16 cellular contexts compared by ENCODE assay signal in genomic region chr2:241894681-241895426, GRCh38. TPM values are rescaled to one million over a fixed set of nuclear protein-coding genes. Genes with fewer than 3 reads are reported as not detected.
DNase-seq lines count a peak whose midpoint lies in the region; ATAC-seq, FAIRE-seq and TF ChIP-seq lines count a peak whose summit lies in the region.
"Had no signal": no experiment of that assay in that cellular context is flagged by ENCODE, and none has a peak within 500 bp of the region (broad histone marks: within the 10 kb centered on the region; RNA-seq: fewer than 3 reads in every experiment).

No MANE protein-coding gene starts in this region.

- no peak overlapping the region for H3K27ac ChIP-seq in K562 (ENCODE audit: extremely low read depth, low read depth, low read length)
- H3K27ac ChIP-seq in thyroid gland: peak overlapping the region; percentile 41 to 83 (median 76)

- TF ChIP-seq RAD21 in K562 (CRISPR knock-in tag; conservative IDR thresholded peaks at IDR 0.05 in 1 of 2, IDR thresholded peaks at IDR 0.05 in 1 of 2): no peak

- peaks cover 4% of the 10 kb centered on the region for H3K9me1 ChIP-seq in K562 (ENCODE audit: control insufficient read depth, insufficient read depth, low read length)

- DNase-seq in activated naive CD4-positive, alpha-beta T cell treated with anti-CD3 and anti-CD28 coated beads for 36 hours: peak; percentile 1
- no peak for DNase-seq in activated naive CD4-positive, alpha-beta T cell treated with anti-CD3 and anti-CD28 coated beads, Interleukin-2, amount 10 ng/mL, durations not matched to agents 7 days and 5 days
- no peak for DNase-seq in K562 (ENCODE audit: extremely low read depth in 1 of 4, low spot score in 3 of 4)
- DNase-seq in mesenteric fat pad (ENCODE audit: low spot score): peak; percentile 87
- peak; percentile 74 to 87 for DNase-seq in thyroid gland
- no peak for DNase-seq in NCI-H1694 treated with DMSO at 0.1 percent for 48 hours (lab: John Stamatoyannopoulos, UW)
- no peak for DNase-seq in amygdala (lab: John Stamatoyannopoulos, UW)
- DNase-seq: Calu3, NCI-H226 had no signal

- CTCF ChIA-PET in activated naive CD4-positive, alpha-beta T cell treated with anti-CD3 and anti-CD28 coated beads for 36 hours (lab: Charles Lee): no interaction called here
- CTCF ChIA-PET in activated naive CD4-positive, alpha-beta T cell treated with anti-CD3 and anti-CD28 coated beads, Interleukin-2, amount 10 ng/mL, durations not matched to agents 7 days and 5 days (lab: Charles Lee): no interaction called here
- CTCF ChIA-PET in K562 (lab: Yijun Ruan, JAX; ENCODE audit: low intra/inter-chr PET ratio): no interaction called here

- POLR2A ChIA-PET in K562 (lab: Yijun Ruan, JAX): no interaction called here

- H3K4me1 Mint-ChIP-seq in activated naive CD4-positive, alpha-beta T cell treated with anti-CD3 and anti-CD28 coated beads for 36 hours (ENCODE audit: low read depth): peaks cover 5% of the 10 kb centered on the region
- no peaks in the 10 kb centered on the region for H3K4me1 Mint-ChIP-seq in activated naive CD4-positive, alpha-beta T cell treated with anti-CD3 and anti-CD28 coated beads, Interleukin-2, amount 10 ng/mL, durations not matched to agents 7 days and 5 days

- WGBS in K562 (ENCODE audit: insufficient coverage, low coverage, missing lambda C conversion rate): 91% methylated on average over 17 of the region's 28 CpGs
- WGBS in thyroid gland, 2 donors: 39 to 48% methylated on average over 9 to 16 of the region's 28 CpGs

- H3K27me3 ChIP-seq in K562 (ENCODE audit: control insufficient read depth in 2 of 2, insufficient read depth in 2 of 2, low read length in 2 of 2) (no peaks in the 10 kb centered on the region; a peak in 1 of 5 replicates), thyroid gland (no peaks in the 10 kb centered on the region)

- TF ChIP-seq EP300 in K562 (IDR thresholded peaks at IDR 0.05; ENCODE audit: low read length): no peak

- H3K4me1 ChIP-seq in K562 (replicated peaks in 1 of 2; ENCODE audit: control insufficient read depth in 2 of 2, insufficient read depth in 2 of 2, low read length in 2 of 2) (peaks cover 14 to 55% of the 10 kb centered on the region in 2 experiments), thyroid gland (peaks cover 19 to 54% of the 10 kb centered on the region in 2 donors)

- no peak overlapping the region for H3K4me3 Mint-ChIP-seq in activated naive CD4-positive, alpha-beta T cell treated with anti-CD3 and anti-CD28 coated beads for 36 hours
- no peak overlapping the region for H3K4me3 Mint-ChIP-seq in activated naive CD4-positive, alpha-beta T cell treated with anti-CD3 and anti-CD28 coated beads, Interleukin-2, amount 10 ng/mL, durations not matched to agents 7 days and 5 days

- H3K36me3 Mint-ChIP-seq in activated naive CD4-positive, alpha-beta T cell treated with anti-CD3 and anti-CD28 coated beads for 36 hours (ENCODE audit: low read depth): peaks cover 10% of the 10 kb centered on the region
- H3K36me3 Mint-ChIP-seq in activated naive CD4-positive, alpha-beta T cell treated with anti-CD3 and anti-CD28 coated beads, Interleukin-2, amount 10 ng/mL, durations not matched to agents 7 days and 5 days: peaks cover 5% of the 10 kb centered on the region

- H3K9ac ChIP-seq in K562 (ENCODE audit: insufficient read depth in 1 of 2, low read depth in 2 of 2, low read length in 2 of 2): no peak overlapping the region

- no peaks in the 10 kb centered on the region for H3K27me3 Mint-ChIP-seq in activated naive CD4-positive, alpha-beta T cell treated with anti-CD3 and anti-CD28 coated beads for 36 hours (ENCODE audit: low read depth)
- H3K27me3 Mint-ChIP-seq in activated naive CD4-positive, alpha-beta T cell treated with anti-CD3 and anti-CD28 coated beads, Interleukin-2, amount 10 ng/mL, durations not matched to agents 7 days and 5 days: no peaks in the 10 kb centered on the region

- H3K4me3 ChIP-seq in K562 (no peak overlapping the region), thyroid gland (replicated peaks in 1 of 3) (no peak overlapping the region)
- H3K4me3 ChIP-seq: skin epidermis had no signal

- H3K27ac Mint-ChIP-seq in activated naive CD4-positive, alpha-beta T cell treated with anti-CD3 and anti-CD28 coated beads for 36 hours: no peak overlapping the region
- no peak overlapping the region for H3K27ac Mint-ChIP-seq in activated naive CD4-positive, alpha-beta T cell treated with anti-CD3 and anti-CD28 coated beads, Interleukin-2, amount 10 ng/mL, durations not matched to agents 7 days and 5 days

- intact Hi-C loops in activated naive CD4-positive, alpha-beta T cell treated with anti-CD3 and anti-CD28 coated beads for 36 hours (cut with micrococcal nuclease): no loop called here
- intact Hi-C loops in K562 (cut with micrococcal nuclease): no loop called here
- intact Hi-C loops in thyroid gland (cut with DNase I): no loop called here

- H2AFZ ChIP-seq in K562 (ENCODE audit: low read depth, low read length): no peak overlapping the region

- no TSS peak for BruUV-seq in K562 (replicated peaks; lab: Mats Ljungman, UMichigan)

- H3K9me3 ChIP-seq in K562 (replicated peaks; ENCODE audit: control insufficient read depth, insufficient read depth, low read depth, low read length) (no peaks in the 10 kb centered on the region), thyroid gland (no peaks in the 10 kb centered on the region)

- H4K20me1 ChIP-seq in K562 (replicated peaks; ENCODE audit: control insufficient read depth, insufficient read depth, low read length): no peaks in the 10 kb centered on the region; the same call in 1 of the 2 replicates

- H3K9me3 Mint-ChIP-seq in activated naive CD4-positive, alpha-beta T cell treated with anti-CD3 and anti-CD28 coated beads for 36 hours: peaks cover 2% of the 10 kb centered on the region
- H3K9me3 Mint-ChIP-seq in activated naive CD4-positive, alpha-beta T cell treated with anti-CD3 and anti-CD28 coated beads, Interleukin-2, amount 10 ng/mL, durations not matched to agents 7 days and 5 days: peaks cover 3% of the 10 kb centered on the region
- H3K9me3 Mint-ChIP-seq: nephron had no signal

- no peak overlapping the region for H3K4me2 ChIP-seq in K562 (ENCODE audit: insufficient read depth, low read length)

- no peak for FAIRE-seq in K562 (lab: Jason Lieb, UNC)
- FAIRE-seq: bronchial epithelial cell had no signal

- no peaks in the 10 kb centered on the region for H3K79me2 ChIP-seq in K562 (ENCODE audit: control insufficient read depth, insufficient read depth, low read length)

- TF ChIP-seq POLR2A in K562 (conservative IDR thresholded peaks at IDR 0.05) (no peak), thyroid gland (IDR thresholded peaks at IDR 0.05) (no peak)

- H3K36me3 ChIP-seq in K562 (ENCODE audit: control insufficient read depth, insufficient read depth, low read length) (no peaks in the 10 kb centered on the region), thyroid gland (no peaks in the 10 kb centered on the region)

- no peak for ATAC-seq in K562
- no peak for ATAC-seq in GM18858 (IDR thresholded peaks at IDR 0.05; ENCODE audit: unreplicated experiment)

- in situ Hi-C loops in K562 (cut with MboI): no loop called here

- TF ChIP-seq CTCF in K562 (IDR thresholded peaks at IDR 0.05 in 2 of 3, conservative IDR thresholded peaks at IDR 0.05 in 1 of 3; ENCODE audit: insufficient read depth in 2 of 3, low read depth in 1 of 3, low read length in 3 of 3) (no peak), thyroid gland (IDR thresholded peaks at IDR 0.05) (no peak)

RNA-seq across cellular contexts. Expression of gene RTP5, which starts 25.3 kb away (rescaled TPM):
- total RNA-seq in activated naive CD4-positive, alpha-beta T cell treated with anti-CD3 and anti-CD28 coated beads for 36 hours: not detected
- not detected in 2 replicates for total RNA-seq in K562 (2011; cell fraction: chromatin; rRNA removed; ENCODE audit: low replicate concordance)
- not detected in 2 replicates for total RNA-seq in K562 (2011; cell fraction: nucleolus; rRNA removed)
- not detected in 2 replicates for total RNA-seq in K562 (2011; cell fraction: nucleoplasm; rRNA removed)
- total RNA-seq in K562 (2014; rRNA removed) (not detected in 2 replicates), K562 (2014; rRNA removed; fragmentation: Illumina TruSeq; extraction: Trizol) (not detected in 2 replicates), K562 (2015; rRNA removed; fragmentation: Illumina TruSeq; extraction: Trizol) (not detected in 2 replicates), K562 (2021) (not detected in 2 replicates), mesenteric fat pad (not detected), thyroid gland (under 1 TPM in 1 of 4 donors, not detected in 3; 0.13 TPM)
- polyA plus RNA-seq in K562 (2011; rRNA removed) (not detected in 2 replicates), K562 (2014; fragmentation: Illumina TruSeq; extraction: Trizol) (not detected in 2 replicates), K562 (2014; fragmentation: Nextera tagmentation; extraction: Ambion mirVana) (not detected), K562 (2014; rRNA removed) (not detected in 2 replicates)
- polyA plus RNA-seq in K562 (2011; cell fraction: cytosol; rRNA removed): not detected in 2 replicates
- not detected in 2 replicates for polyA plus RNA-seq in K562 (2011; cell fraction: nucleus; rRNA removed)
- polyA plus RNA-seq in K562 (2012): not detected in 2 replicates
- polyA minus RNA-seq in K562 (2011; rRNA and poly(A)+ RNA removed): not detected in 2 replicates
- polyA minus RNA-seq in K562 (2011; cell fraction: cytosol; rRNA and poly(A)+ RNA removed): not detected in 2 replicates
- polyA minus RNA-seq in K562 (2011; cell fraction: nucleus; rRNA and poly(A)+ RNA removed): not detected in 2 replicates
- total RNA-seq: bronchial epithelial cell, Calu3, glomerular endothelial cell, kidney epithelial cell had no signal
- polyA plus RNA-seq: AG04450 had no signal

RNA-seq across cellular contexts. Expression of gene PDCD1, which starts 36.2 kb away (rescaled TPM):
- 1 to 10 TPM; 6.9 to 8.3 TPM for total RNA-seq in activated naive CD4-positive, alpha-beta T cell treated with anti-CD3 and anti-CD28 coated beads for 36 hours
- 0.88 and 5.3 TPM in 2 replicates for total RNA-seq in K562 (2011; cell fraction: chromatin; rRNA removed; ENCODE audit: low replicate concordance)
- 7.6 and 13.2 TPM in 2 replicates for total RNA-seq in K562 (2011; cell fraction: nucleolus; rRNA removed)
- total RNA-seq in K562 (2011; cell fraction: nucleoplasm; rRNA removed): 4.0 and 4.3 TPM in 2 replicates
- total RNA-seq in K562 (2014; rRNA removed) (1.3 and 2.0 TPM in 2 replicates), K562 (2014; rRNA removed; fragmentation: Illumina TruSeq; extraction: Trizol) (0.15 TPM in 1 of 2 replicates, not detected in the other), K562 (2015; rRNA removed; fragmentation: Illumina TruSeq; extraction: Trizol) (0.25 and 0.53 TPM in 2 replicates), K562 (2021) (0.87 and 1.0 TPM in 2 replicates), mesenteric fat pad (0.42 TPM), thyroid gland (1 to 10 TPM in 2 of 4 donors, under 1 TPM in 2; 0.49 to 2.3 (median 1.1) TPM)
- polyA plus RNA-seq in K562 (2011; rRNA removed) (2.3 and 2.5 TPM in 2 replicates), K562 (2014; fragmentation: Illumina TruSeq; extraction: Trizol) (0.28 and 0.90 TPM in 2 replicates), K562 (2014; fragmentation: Nextera tagmentation; extraction: Ambion mirVana) (not detected), K562 (2014; rRNA removed) (1.1 TPM in 2 replicates)
- polyA plus RNA-seq in K562 (2011; cell fraction: cytosol; rRNA removed): 3.0 and 16.0 TPM in 2 replicates
- polyA plus RNA-seq in K562 (2011; cell fraction: nucleus; rRNA removed): 1.8 and 6.6 TPM in 2 replicates
- 1.0 and 1.2 TPM in 2 replicates for polyA plus RNA-seq in K562 (2012)
- 0.18 and 0.56 TPM in 2 replicates for polyA minus RNA-seq in K562 (2011; rRNA and poly(A)+ RNA removed)
- 1.8 and 2.1 TPM in 2 replicates for polyA minus RNA-seq in K562 (2011; cell fraction: cytosol; rRNA and poly(A)+ RNA removed)
- 0.56 and 0.94 TPM in 2 replicates for polyA minus RNA-seq in K562 (2011; cell fraction: nucleus; rRNA and poly(A)+ RNA removed)
- total RNA-seq: bronchial epithelial cell, Calu3, glomerular endothelial cell had no signal
- polyA plus RNA-seq: AG04450 had no signal

Comparison
In these comparisons a context has a peak if more than half of its experiments do, and no peak if none do; other contexts are left out.
1. DNase-seq: peak in activated naive CD4-positive, alpha-beta T cell treated with anti-CD3 and anti-CD28 coated beads for 36 hours (single experiment), mesenteric fat pad (single experiment) and thyroid gland (2 of 2); none in activated naive CD4-positive, alpha-beta T cell treated with anti-CD3 and anti-CD28 coated beads, Interleukin-2, amount 10 ng/mL, durations not matched to agents 7 days and 5 days (single experiment), K562 (0 of 4), NCI-H1694 treated with DMSO at 0.1 percent for 48 hours (single experiment) and amygdala (0 of 56).